Comparison of ENCODE assay signal across 1 cellular context in genomic region chr5:39198080-39198479, GRCh38.
TF ChIP-seq lines count a peak whose summit lies in the region.

No MANE protein-coding gene starts in this region.

TF ChIP-seq in K562, 482 proteins besides CTCF, POLR2A, EP300 and RAD21 (continued from another document):
- TF ChIP-seq CEBPZ (IDR thresholded peaks at IDR 0.05; ENCODE audit: borderline replicate concordance, low read depth, low read length) (no peak), GATAD2B (IDR thresholded peaks at IDR 0.05; ENCODE audit: borderline replicate concordance) (no peak), ATF3 (IDR thresholded peaks at IDR 0.05) (peak; percentile 45; the same call in 1 of the 2 replicates), ATF3 (CRISPR knock-in tag; conservative IDR thresholded peaks at IDR 0.05) (no peak), KLF13 (tag; IDR thresholded peaks at IDR 0.05; ENCODE audit: borderline replicate concordance, low read depth) (no peak), JUND (IDR thresholded peaks at IDR 0.05; ENCODE audit: borderline replicate concordance, low read depth, low read length) (peak; percentile 72), JUND (tag; IDR thresholded peaks at IDR 0.05; ENCODE audit: borderline replicate concordance, low read depth, low read length) (peak; percentile 66; the same call in 2 of the 3 replicates), E2F4 (CRISPR knock-in tag; IDR thresholded peaks at IDR 0.05; ENCODE audit: low read depth) (no peak)
- TF ChIP-seq, protein P1, sequence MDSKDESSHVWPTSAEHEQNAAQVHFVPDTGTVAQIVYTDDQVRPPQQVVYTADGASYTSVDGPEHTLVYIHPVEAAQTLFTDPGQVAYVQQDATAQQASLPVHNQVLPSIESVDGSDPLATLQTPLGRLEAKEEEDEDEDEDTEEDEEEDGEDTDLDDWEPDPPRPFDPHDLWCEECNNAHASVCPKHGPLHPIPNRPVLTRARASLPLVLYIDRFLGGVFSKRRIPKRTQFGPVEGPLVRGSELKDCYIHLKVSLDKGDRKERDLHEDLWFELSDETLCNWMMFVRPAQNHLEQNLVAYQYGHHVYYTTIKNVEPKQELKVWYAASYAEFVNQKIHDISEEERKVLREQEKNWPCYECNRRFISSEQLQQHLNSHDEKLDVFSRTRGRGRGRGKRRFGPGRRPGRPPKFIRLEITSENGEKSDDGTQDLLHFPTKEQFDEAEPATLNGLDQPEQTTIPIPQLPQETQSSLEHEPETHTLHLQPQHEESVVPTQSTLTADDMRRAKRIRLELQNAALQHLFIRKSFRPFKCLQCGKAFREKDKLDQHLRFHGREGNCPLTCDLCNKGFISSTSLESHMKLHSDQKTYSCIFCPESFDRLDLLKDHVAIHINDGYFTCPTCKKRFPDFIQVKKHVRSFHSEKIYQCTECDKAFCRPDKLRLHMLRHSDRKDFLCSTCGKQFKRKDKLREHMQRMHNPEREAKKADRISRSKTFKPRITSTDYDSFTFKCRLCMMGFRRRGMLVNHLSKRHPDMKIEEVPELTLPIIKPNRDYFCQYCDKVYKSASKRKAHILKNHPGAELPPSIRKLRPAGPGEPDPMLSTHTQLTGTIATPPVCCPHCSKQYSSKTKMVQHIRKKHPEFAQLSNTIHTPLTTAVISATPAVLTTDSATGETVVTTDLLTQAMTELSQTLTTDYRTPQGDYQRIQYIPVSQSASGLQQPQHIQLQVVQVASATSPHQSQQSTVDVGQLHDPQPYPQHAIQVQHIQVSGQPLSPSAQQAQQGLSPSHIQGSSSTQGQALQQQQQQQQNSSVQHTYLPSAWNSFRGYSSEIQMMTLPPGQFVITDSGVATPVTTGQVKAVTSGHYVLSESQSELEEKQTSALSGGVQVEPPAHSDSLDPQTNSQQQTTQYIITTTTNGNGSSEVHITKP (IDR thresholded peaks at IDR 0.05; ENCODE audit: partially characterized antibody) = no peak
- TF ChIP-seq, protein P2, sequence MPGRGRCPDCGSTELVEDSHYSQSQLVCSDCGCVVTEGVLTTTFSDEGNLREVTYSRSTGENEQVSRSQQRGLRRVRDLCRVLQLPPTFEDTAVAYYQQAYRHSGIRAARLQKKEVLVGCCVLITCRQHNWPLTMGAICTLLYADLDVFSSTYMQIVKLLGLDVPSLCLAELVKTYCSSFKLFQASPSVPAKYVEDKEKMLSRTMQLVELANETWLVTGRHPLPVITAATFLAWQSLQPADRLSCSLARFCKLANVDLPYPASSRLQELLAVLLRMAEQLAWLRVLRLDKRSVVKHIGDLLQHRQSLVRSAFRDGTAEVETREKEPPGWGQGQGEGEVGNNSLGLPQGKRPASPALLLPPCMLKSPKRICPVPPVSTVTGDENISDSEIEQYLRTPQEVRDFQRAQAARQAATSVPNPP (IDR thresholded peaks at IDR 0.05; ENCODE audit: borderline replicate concordance, insufficient read depth, insufficient read length) = no peak
